Comparison of ENCODE assay signal across 10 cellular contexts in genomic region chr1:243483084-243483845, GRCh38.
DNase-seq lines count a peak whose midpoint lies in the region.
"Had no signal": no experiment of that assay in that cellular context is flagged by ENCODE, and none has a peak within 500 bp of the region (broad histone marks: within the 10 kb centered on the region; RNA-seq: fewer than 3 reads in every experiment).

No MANE protein-coding gene starts in this region.

- H3K27me3 Mint-ChIP-seq in dendritic cell treated with granulocyte-macrophage colony-stimulating factor and Interleukin-4, amounts not matched to agents 40 ng/mL and 50 ng/mL, for 4 days: peaks cover 17% of the 10 kb centered on the region

- in situ Hi-C loops in ACHN (cut with HindIII; ENCODE audit: low pct_ligation_motif_present, low pct_unique_long_range_greater_than_20kb, low sequenced_read_pairs): no loop called here

- 2% methylated on average over 62 of the region's 62 CpGs for WGBS in HUES64

- H3K36me3 ChIP-seq in HUES64 (ENCODE audit: insufficient read depth, low read length): no peaks in the 10 kb centered on the region

- H3K27me3 ChIP-seq in HUES64 (ENCODE audit: insufficient read depth, low read length) (peaks cover 16% of the 10 kb centered on the region), mononuclear cell (ENCODE audit: insufficient read depth, low read length) (no peaks in the 10 kb centered on the region)

- H3K9me3 Mint-ChIP-seq in dendritic cell treated with granulocyte-macrophage colony-stimulating factor and Interleukin-4, amounts not matched to agents 40 ng/mL and 50 ng/mL, for 4 days: no peaks in the 10 kb centered on the region

- peak overlapping the region; percentile 61 for H3K4me3 Mint-ChIP-seq in dendritic cell treated with granulocyte-macrophage colony-stimulating factor and Interleukin-4, amounts not matched to agents 40 ng/mL and 50 ng/mL, for 4 days

- peak overlapping the region; percentile 58 for H3K27ac Mint-ChIP-seq in dendritic cell treated with granulocyte-macrophage colony-stimulating factor and Interleukin-4, amounts not matched to agents 40 ng/mL and 50 ng/mL, for 4 days

- H3K4me3 ChIP-seq in HUES64 (ENCODE audit: low read length) (peak overlapping the region; percentile 56), mononuclear cell (ENCODE audit: low read length) (peak overlapping the region; percentile 27)
- H3K4me3 ChIP-seq: SK-N-MC had no signal

- peak overlapping the region; percentile 64 for H3K9ac ChIP-seq in HUES64 (ENCODE audit: low read depth, low read length)

- peaks cover 44% of the 10 kb centered on the region for H3K36me3 Mint-ChIP-seq in dendritic cell treated with granulocyte-macrophage colony-stimulating factor and Interleukin-4, amounts not matched to agents 40 ng/mL and 50 ng/mL, for 4 days (ENCODE audit: low read depth)

- H3K27ac ChIP-seq in HUES64 (ENCODE audit: low read depth, low read length): no peak overlapping the region
- H3K27ac ChIP-seq: SK-N-MC had no signal

- intact Hi-C loops in dendritic cell treated with granulocyte-macrophage colony-stimulating factor and Interleukin-4, amounts not matched to agents 40 ng/mL and 50 ng/mL, for 4 days (cut with micrococcal nuclease): no loop called here

- peaks cover 27% of the 10 kb centered on the region for H3K4me1 Mint-ChIP-seq in dendritic cell treated with granulocyte-macrophage colony-stimulating factor and Interleukin-4, amounts not matched to agents 40 ng/mL and 50 ng/mL, for 4 days (ENCODE audit: low read depth)

- DNase-seq in ACHN (peak; percentile 50), SKM-1 treated with dmso at 0.1 percent for 144 hours (lab: John Stamatoyannopoulos, UW; ENCODE audit: unreplicated experiment) (no peak), activated gamma-delta T cell (lab: John Stamatoyannopoulos, UW) (no peak), hippocampal formation (lab: John Stamatoyannopoulos, UW) (no peak), SIG-M5 (lab: John Stamatoyannopoulos, UW) (no peak)
- DNase-seq: mammary epithelial cell had no signal

- H3K9me3 ChIP-seq in HUES64 (ENCODE audit: insufficient read depth, low read depth, low read length) (no peaks in the 10 kb centered on the region), mononuclear cell (ENCODE audit: low read depth, low read length) (no peaks in the 10 kb centered on the region)

- H3K4me1 ChIP-seq in HUES64 (ENCODE audit: insufficient read depth, low read length) (peaks cover 13% of the 10 kb centered on the region; the same call in 1 of the 2 replicates), mononuclear cell (ENCODE audit: insufficient read depth, low read length) (peaks cover 18% of the 10 kb centered on the region)
